ENCODE assay signal across 23 cellular contexts in the genomic region with DNA sequence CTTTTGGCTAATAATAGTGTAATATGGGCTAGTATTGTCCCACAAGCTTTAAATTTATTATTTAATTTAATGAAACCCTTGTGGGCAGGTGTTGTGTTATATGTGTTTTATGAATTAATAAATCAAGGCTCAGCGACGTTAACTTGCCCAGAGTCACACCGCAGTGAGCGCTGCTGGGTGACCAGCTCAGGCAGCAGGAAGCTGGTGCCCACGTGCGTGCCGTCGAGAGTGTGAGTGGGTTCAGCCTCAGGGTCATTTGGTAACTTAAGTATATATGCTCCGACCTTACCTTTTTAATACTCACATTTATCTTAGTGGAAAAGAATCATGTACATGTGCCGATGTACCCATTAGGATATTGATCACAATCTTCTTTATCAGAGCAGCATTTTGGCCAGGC.
"Had no signal": no experiment of that assay in that cellular context is flagged by ENCODE, and none has a peak within 500 bp of the region (broad histone marks: within the 10 kb centered on the region; RNA-seq: fewer than 3 reads in every experiment).

No MANE protein-coding gene starts in this region.

- H3K27me3 Mint-ChIP-seq: activated CD8-positive, alpha-beta T cell treated with anti-CD3 and anti-CD28 coated beads for 36 hours; dendritic cell treated with granulocyte-macrophage colony-stimulating factor and Interleukin-4, amounts not matched to agents 40 ng/mL and 50 ng/mL, for 4 days; naive thymus-derived CD4-positive, alpha-beta T cell; stimulated activated naive CD8-positive, alpha-beta T cell treated with anti-CD3 and anti-CD28 coated beads, Interleukin-15, amount 100 ng/mL, for 72 hours; T-cell had no signal

- H3K36me3 ChIP-seq: ovary, right atrium auricular region had no signal

- FAIRE-seq: endometrium had no signal

- H3K9me3 ChIP-seq: body of pancreas, ovary, psoas muscle, right atrium auricular region, tibial artery had no signal

- H3K27ac Mint-ChIP-seq: dendritic cell treated with granulocyte-macrophage colony-stimulating factor and Interleukin-4, amounts not matched to agents 40 ng/mL and 50 ng/mL, for 4 days; T-cell had no signal

- H3K4me3 Mint-ChIP-seq: activated CD8-positive, alpha-beta T cell treated with anti-CD3 and anti-CD28 coated beads for 36 hours; dendritic cell treated with granulocyte-macrophage colony-stimulating factor and Interleukin-4, amounts not matched to agents 40 ng/mL and 50 ng/mL, for 4 days; stimulated activated naive CD8-positive, alpha-beta T cell treated with anti-CD3 and anti-CD28 coated beads, Interleukin-15, amount 100 ng/mL, for 72 hours; T-cell had no signal

- ATAC-seq: activated CD8-positive, alpha-beta T cell treated with anti-CD3 and anti-CD28 coated beads for 36 hours; body of pancreas; foreskin keratinocyte; left lobe of liver; naive thymus-derived CD4-positive, alpha-beta T cell; psoas muscle; SK-N-SH treated with all-trans-retinoic acid at 6 μM for 48 hours; stimulated activated naive CD8-positive, alpha-beta T cell treated with anti-CD3 and anti-CD28 coated beads, Interleukin-15, amount 100 ng/mL, for 72 hours; T-cell had no signal

- H3K27me3 ChIP-seq: body of pancreas, foreskin keratinocyte, ovary, right atrium auricular region, tibial artery had no signal

- H3K4me3 ChIP-seq: body of pancreas, lung, ovary, psoas muscle, right atrium auricular region, tibial artery had no signal

- H3K9me3 Mint-ChIP-seq: activated CD8-positive, alpha-beta T cell treated with anti-CD3 and anti-CD28 coated beads for 36 hours; dendritic cell treated with granulocyte-macrophage colony-stimulating factor and Interleukin-4, amounts not matched to agents 40 ng/mL and 50 ng/mL, for 4 days; stimulated activated naive CD8-positive, alpha-beta T cell treated with anti-CD3 and anti-CD28 coated beads, Interleukin-15, amount 100 ng/mL, for 72 hours; T-cell had no signal

- DNase-seq: activated CD4-positive, alpha-beta T cell treated with anti-CD3 and anti-CD28 coated beads for 1 hour; activated CD8-positive, alpha-beta T cell treated with anti-CD3 and anti-CD28 coated beads for 36 hours; activated naive CD4-positive, alpha-beta T cell; activated T-cell treated with anti-CD3 and anti-CD28 coated beads, Interleukin-2, amount 50 U/mL, for 1 hour; anterior cingulate cortex; body of pancreas; effector CD4-positive, alpha-beta T cell; foreskin keratinocyte; naive thymus-derived CD4-positive, alpha-beta T cell; ovary; stimulated activated CD4-positive, alpha-beta T cell treated with anti-CD3 and anti-CD28 coated beads, Interleukin-12 subunit alpha, Interleukin-12 subunit beta, amount 100 ng/mL, for 4 hours; stimulated activated CD4-positive, alpha-beta T cell treated with anti-CD3 and anti-CD28 coated beads, Interleukin-4, amount 100 ng/mL, for 4 hours; stimulated activated naive CD8-positive, alpha-beta T cell treated with anti-CD3 and anti-CD28 coated beads, Interleukin-15, amount 100 ng/mL, for 72 hours; T-cell; T-helper 9 cell; tibial artery had no signal

- H3K27ac ChIP-seq: body of pancreas, foreskin keratinocyte, ovary, right atrium auricular region, tibial artery had no signal
